In the genomic region with DNA sequence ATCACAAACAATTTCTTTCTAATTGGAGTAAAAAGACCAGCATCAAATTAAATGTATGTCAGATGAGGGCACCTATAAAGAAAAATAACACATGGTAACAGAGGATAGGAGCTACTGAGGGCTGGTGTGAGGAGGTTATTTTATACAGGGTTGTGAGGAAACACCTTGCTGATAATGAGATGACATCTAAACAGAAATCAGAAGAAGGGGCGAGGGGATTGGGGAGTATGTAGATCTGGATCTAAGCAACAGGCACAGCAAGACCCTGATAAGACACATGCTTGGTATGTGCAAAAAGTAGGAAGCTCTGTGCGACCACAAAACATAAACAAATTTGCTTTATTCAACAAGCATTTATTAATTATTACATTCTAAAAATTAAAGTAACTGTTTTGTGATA, we compare ENCODE assay signal across 34 cellular contexts.
"Had no signal": no experiment of that assay in that cellular context is flagged by ENCODE, and none has a peak within 500 bp of the region (broad histone marks: within the 10 kb centered on the region; RNA-seq: fewer than 3 reads in every experiment).

No MANE protein-coding gene starts in this region.

- FAIRE-seq: astrocyte, bronchial epithelial cell had no signal

- H3K9me3 Mint-ChIP-seq: activated B cell treated with CpG ODN at 0.5 μM for 24 hours; activated naive CD4-positive, alpha-beta T cell treated with anti-CD3 and anti-CD28 coated beads, Interleukin-2, amount 10 ng/mL, durations not matched to agents 7 days and 5 days; activated T-cell treated with anti-CD3 and anti-CD28 coated beads, Interleukin-2, amount 50 U/mL, for 4 hours; activated T-helper 1 cell treated with anti-CD3 and anti-CD28 coated beads, Interleukin-12 subunit alpha, Interleukin-12 subunit beta, Interleukin-2, Interleukin-4 antibody, amounts not matched to agents 30 ng/mL and 10 ng/mL and 1 ng/mL, durations not matched to agents 14 hours and 24 hours and 36 hours; activated T-helper 2 cell treated with anti-CD3 and anti-CD28 coated beads, Interferon-gamma antibody, Interleukin-2, Interleukin-4, amounts not matched to agents 10 μg/mL and 5 μg/mL and 100 μg/mL, durations not matched to agents 14 hours and 24 hours and 36 hours; central memory CD8-positive, alpha-beta T cell; dendritic cell treated with granulocyte-macrophage colony-stimulating factor and Interleukin-4, amounts not matched to agents 40 ng/mL and 50 ng/mL, for 4 days; endodermal cell; T-helper 2 cell treated with Interferon-gamma antibody and Interleukin-4, amounts not matched to agents 5 μg/mL and 100 μg/mL, for 36 hours had no signal

- H3K27ac Mint-ChIP-seq: activated B cell treated with CpG ODN at 0.5 μM for 24 hours; activated CD8-positive, alpha-beta T cell treated with anti-CD3 and anti-CD28 coated beads for 36 hours; activated naive CD4-positive, alpha-beta T cell treated with anti-CD3 and anti-CD28 coated beads, Interleukin-2, amount 10 ng/mL, durations not matched to agents 7 days and 5 days; activated naive CD8-positive, alpha-beta T cell; activated T-helper 1 cell treated with anti-CD3 and anti-CD28 coated beads, Interleukin-12 subunit alpha, Interleukin-12 subunit beta, Interleukin-2, Interleukin-4 antibody, amounts not matched to agents 30 ng/mL and 10 ng/mL and 1 ng/mL, durations not matched to agents 14 hours and 24 hours and 36 hours; activated T-helper 2 cell treated with anti-CD3 and anti-CD28 coated beads, Interferon-gamma antibody, Interleukin-2, Interleukin-4, amounts not matched to agents 10 μg/mL and 5 μg/mL and 100 μg/mL, durations not matched to agents 14 hours and 24 hours and 36 hours; dendritic cell treated with granulocyte-macrophage colony-stimulating factor and Interleukin-4, amounts not matched to agents 40 ng/mL and 50 ng/mL, for 4 days; endodermal cell; T-helper 17 cell; T-helper 2 cell treated with Interferon-gamma antibody and Interleukin-4, amounts not matched to agents 5 μg/mL and 100 μg/mL, for 36 hours had no signal

- H3K27ac ChIP-seq: brain microvascular endothelial cell, coronary artery, dorsolateral prefrontal cortex, esophagus muscularis mucosa, foreskin keratinocyte, gastrocnemius medialis, heart left ventricle, WERI-Rb-1 had no signal

- H3K4me1 Mint-ChIP-seq: endodermal cell had no signal

- H3K36me3 ChIP-seq: brain microvascular endothelial cell, esophagus muscularis mucosa, gastrocnemius medialis, heart left ventricle, WERI-Rb-1 had no signal

- H3K27me3 ChIP-seq: brain microvascular endothelial cell, dorsolateral prefrontal cortex, esophagus muscularis mucosa, foreskin keratinocyte, gastrocnemius medialis, heart left ventricle had no signal

- H3K9me3 ChIP-seq: esophagus muscularis mucosa, gastrocnemius medialis, heart left ventricle had no signal

- H3K4me3 ChIP-seq: coronary artery, dorsolateral prefrontal cortex, esophagus muscularis mucosa, gastrocnemius medialis, heart left ventricle had no signal

- H3K4me1 ChIP-seq: esophagus muscularis mucosa, foreskin keratinocyte had no signal

- ATAC-seq: activated CD4-positive, CD25-positive, alpha-beta regulatory T cell treated with anti-CD3 and anti-CD28 coated beads, Interleukin-2, amount 50 U/mL, for 24 hours; activated CD8-positive, alpha-beta T cell treated with anti-CD3 and anti-CD28 coated beads for 36 hours; activated T-cell treated with anti-CD3 and anti-CD28 coated beads, Interleukin-2, amount 50 U/mL, for 4 hours; foreskin keratinocyte; gastrocnemius medialis; heart left ventricle; T-helper 17 cell had no signal

- DNase-seq: activated B cell treated with CpG ODN at 0.5 μM for 24 hours; activated CD4-positive, alpha-beta T cell treated with anti-CD3 and anti-CD28 coated beads for 48 hours; activated CD4-positive, alpha-beta T cell treated with anti-CD3 and anti-CD28 coated beads, Interleukin-2, amount 50 U/mL, for 1 hour; activated CD4-positive, alpha-beta T cell treated with anti-CD3 and anti-CD28 coated beads, Interleukin-2, amount 50 U/mL, for 48 hours; activated CD8-positive, alpha-beta memory T cell treated with anti-CD3 and anti-CD28 coated beads for 24 hours; activated CD8-positive, alpha-beta T cell treated with anti-CD3 and anti-CD28 coated beads for 36 hours; activated effector memory CD4-positive, alpha-beta T cell treated with anti-CD3 and anti-CD28 coated beads, Interleukin-2, amount 50 U/mL, for 16 hours; activated naive CD4-positive, alpha-beta T cell treated with anti-CD3 and anti-CD28 coated beads, Interleukin-2, amount 10 ng/mL, durations not matched to agents 7 days and 5 days; activated T-cell treated with anti-CD3 and anti-CD28 coated beads, Interleukin-2, amount 50 U/mL, for 4 hours; amniotic stem cell; anterior cingulate cortex; brain microvascular endothelial cell; dorsolateral prefrontal cortex; effector memory CD4-positive, alpha-beta T cell; endodermal cell; foreskin keratinocyte; gastrocnemius medialis; glutamatergic neuron; heart left ventricle; T-helper 1 cell; T-helper 17 cell; T1000; WERI-Rb-1 had no signal

- H3K4me3 Mint-ChIP-seq: activated B cell treated with CpG ODN at 0.5 μM for 24 hours; activated CD8-positive, alpha-beta T cell treated with anti-CD3 and anti-CD28 coated beads for 36 hours; activated naive CD4-positive, alpha-beta T cell treated with anti-CD3 and anti-CD28 coated beads, Interleukin-2, amount 10 ng/mL, durations not matched to agents 7 days and 5 days; activated naive CD8-positive, alpha-beta T cell; activated T-cell treated with anti-CD3 and anti-CD28 coated beads, Interleukin-2, amount 50 U/mL, for 4 hours; activated T-helper 1 cell treated with anti-CD3 and anti-CD28 coated beads, Interleukin-12 subunit alpha, Interleukin-12 subunit beta, Interleukin-2, Interleukin-4 antibody, amounts not matched to agents 30 ng/mL and 10 ng/mL and 1 ng/mL, durations not matched to agents 14 hours and 24 hours and 36 hours; central memory CD8-positive, alpha-beta T cell; dendritic cell treated with granulocyte-macrophage colony-stimulating factor and Interleukin-4, amounts not matched to agents 40 ng/mL and 50 ng/mL, for 4 days; endodermal cell; T-helper 17 cell; T-helper 2 cell treated with Interferon-gamma antibody and Interleukin-4, amounts not matched to agents 5 μg/mL and 100 μg/mL, for 36 hours had no signal
